8 cellular contexts compared by ENCODE assay signal in the genomic region with DNA sequence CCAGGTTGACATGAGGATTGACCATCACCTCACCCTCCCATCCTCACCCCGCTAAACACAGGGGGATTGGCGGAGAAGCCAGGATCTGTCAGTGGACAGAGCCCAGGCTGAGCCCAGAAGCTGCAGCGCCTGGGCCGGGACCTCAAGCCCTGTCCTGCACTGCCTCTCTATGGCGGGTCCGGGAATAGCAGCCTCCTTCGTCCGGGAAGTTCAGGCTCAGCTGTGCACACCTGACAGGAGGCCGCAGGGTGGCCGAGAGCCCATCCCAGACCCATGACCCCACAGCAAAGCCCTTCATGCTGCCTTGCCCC.
A peak's percentile ranks its signal among the peaks of the same experiment; 100 is the strongest.
DNase-seq lines count a peak whose midpoint lies in the region; ATAC-seq, FAIRE-seq and TF ChIP-seq lines count a peak whose summit lies in the region.

No MANE protein-coding gene starts in this region.

- H3K4me3 ChIP-seq in OCI-LY1 (ENCODE audit: low read depth, low read length, poor library complexity, severe bottlenecking) (no peak overlapping the region), astrocyte (ENCODE audit: insufficient read depth, low read depth, low read length) (no peak overlapping the region), small intestine (ENCODE audit: low read depth in 1 of 2, low read length in 2 of 2) (no peak overlapping the region)

- no peak overlapping the region for H3K4me3 Mint-ChIP-seq in astrocyte (ENCODE audit: unreplicated experiment)
- no peak overlapping the region for H3K4me3 Mint-ChIP-seq in stimulated activated memory B cell treated with anti-CD40 and anti-IgM and Interleukin-4, amounts not matched to agents 10 μg/mL and 1 μg/mL and 100 μg/mL, for 72 hours

- peak overlapping the region; percentile 53 for H3K27ac Mint-ChIP-seq in astrocyte (ENCODE audit: unreplicated experiment)
- H3K27ac Mint-ChIP-seq in stimulated activated memory B cell treated with anti-CD40 and anti-IgM and Interleukin-4, amounts not matched to agents 10 μg/mL and 1 μg/mL and 100 μg/mL, for 72 hours: no peak overlapping the region

- H3K36me3 Mint-ChIP-seq in astrocyte (ENCODE audit: low read depth, unreplicated experiment): no peaks in the 10 kb centered on the region
- no peaks in the 10 kb centered on the region for H3K36me3 Mint-ChIP-seq in stimulated activated memory B cell treated with anti-CD40 and anti-IgM and Interleukin-4, amounts not matched to agents 10 μg/mL and 1 μg/mL and 100 μg/mL, for 72 hours

- peaks cover 81% of the 10 kb centered on the region for H3K27me3 Mint-ChIP-seq in astrocyte (ENCODE audit: low read depth, unreplicated experiment)
- peaks cover 49% of the 10 kb centered on the region for H3K27me3 Mint-ChIP-seq in stimulated activated memory B cell treated with anti-CD40 and anti-IgM and Interleukin-4, amounts not matched to agents 10 μg/mL and 1 μg/mL and 100 μg/mL, for 72 hours

- H3K9ac ChIP-seq in OCI-LY1 (ENCODE audit: low read length) (no peak overlapping the region), astrocyte (ENCODE audit: low read length) (no peak overlapping the region)

- H3K27ac ChIP-seq in OCI-LY1 (ENCODE audit: low read depth, low read length, poor library complexity, severe bottlenecking) (no peak overlapping the region), astrocyte (ENCODE audit: low read depth, low read length) (no peak overlapping the region), small intestine (ENCODE audit: low read depth in 1 of 2, low read length in 1 of 2) (no peak overlapping the region)

- H3K79me2 ChIP-seq in OCI-LY1 (ENCODE audit: insufficient read depth, low read length) (no peaks in the 10 kb centered on the region), astrocyte (ENCODE audit: insufficient read depth, low read length) (no peaks in the 10 kb centered on the region)

- H2AFZ ChIP-seq in OCI-LY1 (ENCODE audit: low read length): no peak overlapping the region
- H2AFZ ChIP-seq in astrocyte (ENCODE audit: low read depth, low read length): no peak overlapping the region

- ATAC-seq in stimulated activated memory B cell treated with anti-CD40 and anti-IgM and Interleukin-4, amounts not matched to agents 10 μg/mL and 1 μg/mL and 100 μg/mL, for 72 hours: no peak

- H3K4me1 ChIP-seq in OCI-LY1 (ENCODE audit: insufficient read depth, low read length, severe bottlenecking) (no peaks in the 10 kb centered on the region), astrocyte (ENCODE audit: insufficient read depth, low read length) (no peaks in the 10 kb centered on the region), small intestine (ENCODE audit: control insufficient read depth in 2 of 2, insufficient read depth in 1 of 2, low read depth in 1 of 2, low read length in 1 of 2) (no peaks in the 10 kb centered on the region)

- H3K9me2 ChIP-seq in OCI-LY1 (ENCODE audit: low read depth, low read length): no peaks in the 10 kb centered on the region

- peak; percentile 90 for TF ChIP-seq CTCF in OCI-LY1 (IDR thresholded peaks at IDR 0.05; ENCODE audit: low read length)
- TF ChIP-seq CTCF in astrocyte (IDR thresholded peaks at IDR 0.05; ENCODE audit: insufficient read depth, low read depth, low read length): peak; percentile 67

- H3K27me3 ChIP-seq in OCI-LY1 (ENCODE audit: insufficient read depth, low read length) (no peaks in the 10 kb centered on the region; the same call in 1 of the 2 replicates), astrocyte (ENCODE audit: insufficient read depth, low read length) (no peaks in the 10 kb centered on the region), small intestine (ENCODE audit: control insufficient read depth in 2 of 2, insufficient read depth in 2 of 2, low read length in 2 of 2) (peaks cover 0 to 7% of the 10 kb centered on the region in 2 donors)

- H3K4me2 ChIP-seq in OCI-LY1 (ENCODE audit: low read length): no peak overlapping the region
- H3K4me2 ChIP-seq in astrocyte (ENCODE audit: low read length): no peak overlapping the region

- H3K36me3 ChIP-seq in OCI-LY1 (ENCODE audit: insufficient read depth, low read length) (no peaks in the 10 kb centered on the region), astrocyte (ENCODE audit: insufficient read depth, low read length) (no peaks in the 10 kb centered on the region), small intestine (ENCODE audit: control insufficient read depth in 2 of 2, insufficient read depth in 2 of 2, low read length in 2 of 2) (no peaks in the 10 kb centered on the region)

- H3F3A ChIP-seq in OCI-LY1 (ENCODE audit: insufficient read depth, low read length): no peaks in the 10 kb centered on the region

- FAIRE-seq in GM18507 (lab: Jason Lieb, UNC) (peak; percentile 59), astrocyte (lab: Jason Lieb, UNC) (no peak), small intestine (lab: Jason Lieb, UNC) (no peak)

- H4K20me1 ChIP-seq in OCI-LY1 (ENCODE audit: insufficient read depth, low read length) (no peaks in the 10 kb centered on the region), astrocyte (ENCODE audit: insufficient read depth, low read length) (no peaks in the 10 kb centered on the region)

- peak; percentile 88 for DNase-seq in AG08396 (ENCODE audit: low spot score)
- DNase-seq in GM18507 (ENCODE audit: extremely low spot score, insufficient read length, low read depth): peak; percentile 53
- peak; percentile 59 for DNase-seq in HT1080 (ENCODE audit: low read depth)
- DNase-seq in astrocyte (ENCODE audit: low read depth): peak; percentile 2
- DNase-seq in hypothalamus (lab: John Stamatoyannopoulos, UW): peak in 45 of 51 donors; percentile 11 to 73 (median 46)
- peak; percentile 52 for DNase-seq in small intestine

- H3K9me3 ChIP-seq in OCI-LY1 (ENCODE audit: low read length) (no peaks in the 10 kb centered on the region), astrocyte (ENCODE audit: insufficient read depth, low read depth, low read length) (no peaks in the 10 kb centered on the region), small intestine (ENCODE audit: control insufficient read depth, low read depth) (no peaks in the 10 kb centered on the region)

- no peaks in the 10 kb centered on the region for H3K4me1 Mint-ChIP-seq in astrocyte (ENCODE audit: low read depth, unreplicated experiment)
- no peaks in the 10 kb centered on the region for H3K4me1 Mint-ChIP-seq in stimulated activated memory B cell treated with anti-CD40 and anti-IgM and Interleukin-4, amounts not matched to agents 10 μg/mL and 1 μg/mL and 100 μg/mL, for 72 hours

- peaks cover 12% of the 10 kb centered on the region for H3K9me3 Mint-ChIP-seq in astrocyte (ENCODE audit: unreplicated experiment)
- no peaks in the 10 kb centered on the region for H3K9me3 Mint-ChIP-seq in stimulated activated memory B cell treated with anti-CD40 and anti-IgM and Interleukin-4, amounts not matched to agents 10 μg/mL and 1 μg/mL and 100 μg/mL, for 72 hours

- WGBS in small intestine, 3 donors: 1 to 4% (median 2%) methylated on average over 10 of the region's 10 CpGs

Comparison
In these comparisons a context has a peak if more than half of its experiments do, and no peak if none do; other contexts are left out.
1. DNase-seq: peak in every context shown above with its lines; median percentile 88 in AG08396; 59 in HT1080; 53 in GM18507; 52 in small intestine; 46 in hypothalamus; 2 in astrocyte.